In the genomic region with DNA sequence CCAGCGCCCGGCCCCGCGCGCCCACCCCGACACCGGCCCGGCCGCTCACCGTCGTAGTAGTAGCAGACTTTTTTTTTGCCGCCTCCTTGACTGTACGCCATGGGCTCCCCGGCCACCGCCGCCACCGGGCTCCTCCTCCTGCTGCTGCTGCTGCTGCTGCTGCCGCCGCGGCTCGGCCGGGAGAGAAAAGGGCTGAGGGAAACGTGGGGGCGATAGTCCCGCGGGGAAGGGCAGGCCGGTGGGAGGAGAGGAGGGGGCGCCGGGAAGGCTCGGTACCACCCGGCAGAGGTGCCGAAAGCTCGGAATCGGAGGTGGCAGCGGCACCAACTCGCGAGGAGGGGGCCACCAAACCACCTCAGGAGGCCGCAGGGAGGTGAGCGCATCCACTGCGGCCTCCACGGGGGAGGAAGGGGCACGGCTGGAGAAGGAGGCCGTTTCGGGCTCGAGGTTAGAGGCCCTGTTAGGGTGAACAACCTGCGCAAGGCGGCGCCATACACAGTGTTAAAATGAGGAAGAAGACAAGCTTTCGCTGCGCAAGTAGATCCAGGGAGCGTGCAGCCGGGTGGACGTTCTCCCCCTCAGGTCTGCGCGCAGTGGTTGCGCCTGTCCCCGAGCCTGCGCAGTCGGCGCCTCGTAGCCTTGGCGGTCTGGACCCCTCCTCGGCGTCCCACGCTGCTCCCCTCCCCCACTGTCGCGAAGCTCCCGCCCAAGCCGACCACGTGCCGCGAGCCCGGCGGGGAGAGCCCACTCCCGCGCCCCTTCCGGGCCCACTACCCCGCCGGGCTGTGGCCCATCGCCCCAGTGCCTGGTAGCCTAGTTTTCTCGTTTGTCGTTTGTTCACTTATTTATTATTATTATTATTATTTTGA, we compare ENCODE assay signal across 7 cellular contexts. TPM values are rescaled to one million over a fixed set of nuclear protein-coding genes. Genes with fewer than 3 reads are reported as not detected.
DNase-seq lines count a peak whose midpoint lies in the region; ATAC-seq and TF ChIP-seq lines count a peak whose summit lies in the region.

Gene HDAC2 (minus strand): TSS at position 341 of the 869 bp plus-strand sequence. CDS start 240 bp downstream, at position 101.

- peak within 1 kb of the TSS; percentile 94 for H3K4me3 ChIP-seq in astrocyte of the spinal cord (ENCODE audit: low read depth, low read length)

- DNase-seq in NCI-H1694 treated with DMSO at 0.1 percent for 48 hours (lab: John Stamatoyannopoulos, UW) (peak; percentile 74), T1000 (lab: John Stamatoyannopoulos, UW) (peak; percentile 58), astrocyte of the spinal cord (ENCODE audit: low read depth, low spot score) (peak; percentile 84), hypothalamus (lab: John Stamatoyannopoulos, UW) (peak; percentile 55 to 98 (median 86)), sciatic nerve (ENCODE audit: low spot score) (peak; percentile 92)

- peak; percentile 84 for ATAC-seq in GM18502 (IDR thresholded peaks at IDR 0.05; ENCODE audit: poor library complexity, unreplicated experiment)
- ATAC-seq in HG02885 (IDR thresholded peaks at IDR 0.05; ENCODE audit: poor library complexity, unreplicated experiment) = peak; percentile 80
- ATAC-seq in sciatic nerve = peak; percentile 96

- no peak for TF ChIP-seq CTCF in astrocyte of the spinal cord (IDR thresholded peaks at IDR 0.05; ENCODE audit: low read depth, low read length)

- intact Hi-C loops in sciatic nerve (cut with DNase I) = no loop called here

- in situ Hi-C loops in astrocyte of the spinal cord (cut with HindIII; ENCODE audit: low sequenced_read_pairs) = no loop called here

RNA-seq across cellular contexts. Expression of gene HDAC2, which starts in this region (rescaled TPM):
- total RNA-seq in sciatic nerve = 62.9 TPM

Comparison
In these comparisons a context has a peak if more than half of its experiments do, and no peak if none do; other contexts are left out.
1. Peak in every context shown above with its lines: DNase-seq, ATAC-seq and H3K4me3 ChIP-seq.